ENCODE assay signal across 22 cellular contexts in the genomic region with DNA sequence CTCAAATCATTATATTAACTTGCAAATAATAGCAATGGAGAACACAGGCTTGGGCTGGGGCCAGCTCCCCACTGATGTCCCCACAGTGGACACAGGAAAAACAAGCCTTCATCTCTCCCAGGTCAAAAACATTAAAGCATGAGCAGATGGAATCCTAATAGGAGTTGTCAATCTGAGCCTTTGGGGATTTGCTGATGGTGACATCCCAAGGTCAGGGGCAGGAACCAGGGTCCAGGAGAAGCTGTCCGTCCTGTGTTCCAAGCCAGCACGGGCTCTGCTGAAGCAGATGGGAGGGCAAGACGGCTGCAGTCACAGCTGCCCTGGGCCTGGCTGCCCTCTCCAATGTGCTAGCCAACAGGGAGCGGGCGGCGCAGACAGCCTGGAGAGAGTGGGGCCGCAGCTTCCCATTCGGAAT.
DNase-seq lines count a peak whose midpoint lies in the region; ATAC-seq and TF ChIP-seq lines count a peak whose summit lies in the region.
"Had no signal": no experiment of that assay in that cellular context is flagged by ENCODE, and none has a peak within 500 bp of the region (broad histone marks: within the 10 kb centered on the region; RNA-seq: fewer than 3 reads in every experiment).

No MANE protein-coding gene starts in this region.

- H3K4me3 Mint-ChIP-seq in activated T-helper 17 cell treated with anti-CD3 and anti-CD28 coated beads, Interleukin-2, amount 50 U/mL, for 72 hours: no peak overlapping the region
- H3K4me3 Mint-ChIP-seq: activated CD8-positive, alpha-beta T cell treated with anti-CD3 and anti-CD28 coated beads for 36 hours; activated naive CD4-positive, alpha-beta T cell treated with anti-CD3 and anti-CD28 coated beads, Interleukin-2, amount 50 U/mL, for 24 hours; CD4-positive, alpha-beta memory T cell; T-helper 2 cell treated with Interferon-gamma antibody and Interleukin-4, amounts not matched to agents 5 μg/mL and 100 μg/mL, for 36 hours had no signal

- H3K27me3 ChIP-seq in dorsolateral prefrontal cortex: no peaks in the 10 kb centered on the region
- H3K27me3 ChIP-seq: tibial artery had no signal

- H3K4me3 ChIP-seq in dorsolateral prefrontal cortex: no peak overlapping the region
- H3K4me3 ChIP-seq: lung, tibial artery had no signal

- no peak for TF ChIP-seq CTCF in dorsolateral prefrontal cortex (IDR thresholded peaks at IDR 0.05 in 54 of 56, conservative IDR thresholded peaks at IDR 0.05 in 2 of 56; ENCODE audit: low read depth in 1 of 56, partially characterized antibody in 56 of 56)

- H3K36me3 Mint-ChIP-seq in activated T-helper 17 cell treated with anti-CD3 and anti-CD28 coated beads, Interleukin-2, amount 50 U/mL, for 72 hours (ENCODE audit: low read depth): no peaks in the 10 kb centered on the region

- H3K4me1 Mint-ChIP-seq in activated T-helper 17 cell treated with anti-CD3 and anti-CD28 coated beads, Interleukin-2, amount 50 U/mL, for 72 hours: peaks cover 4% of the 10 kb centered on the region
- H3K4me1 Mint-ChIP-seq: activated naive CD4-positive, alpha-beta T cell treated with anti-CD3 and anti-CD28 coated beads, Interleukin-2, amount 50 U/mL, for 24 hours; CD4-positive, alpha-beta memory T cell had no signal

- ATAC-seq in activated T-helper 17 cell treated with anti-CD3 and anti-CD28 coated beads, Interleukin-2, amount 50 U/mL, for 72 hours (replicated peaks): no peak
- ATAC-seq in GM19455 (IDR thresholded peaks at IDR 0.05; ENCODE audit: unreplicated experiment): no peak
- ATAC-seq: activated CD8-positive, alpha-beta T cell treated with anti-CD3 and anti-CD28 coated beads for 36 hours had no signal

- H3K27ac Mint-ChIP-seq in activated T-helper 17 cell treated with anti-CD3 and anti-CD28 coated beads, Interleukin-2, amount 50 U/mL, for 72 hours: peak overlapping the region; percentile 48
- H3K27ac Mint-ChIP-seq: activated CD8-positive, alpha-beta T cell treated with anti-CD3 and anti-CD28 coated beads for 36 hours; activated naive CD4-positive, alpha-beta T cell treated with anti-CD3 and anti-CD28 coated beads, Interleukin-2, amount 50 U/mL, for 24 hours; CD4-positive, alpha-beta memory T cell; T-helper 2 cell treated with Interferon-gamma antibody and Interleukin-4, amounts not matched to agents 5 μg/mL and 100 μg/mL, for 36 hours had no signal

- peak in 6 of 10 donors; percentile 16 to 60 (median 42) for DNase-seq in dorsolateral prefrontal cortex
- DNase-seq in left kidney (ENCODE audit: low read depth, low spot score): peak; percentile 24
- peak; percentile 17 for DNase-seq in smooth muscle cell of the brain vasculature (ENCODE audit: low read depth, low spot score)
- DNase-seq in NCI-H2196 treated with DMSO at 0.1 percent for 48 hours (lab: John Stamatoyannopoulos, UW; ENCODE audit: unreplicated experiment): no peak
- no peak for DNase-seq in NCI-H2081 (lab: John Stamatoyannopoulos, UW)
- DNase-seq: activated CD4-positive, CD25-positive, alpha-beta regulatory T cell; activated CD8-positive, alpha-beta T cell treated with anti-CD3 and anti-CD28 coated beads for 36 hours; activated T-cell treated with anti-CD3 and anti-CD28 coated beads, Interleukin-2, amount 50 U/mL, for 48 hours; CD4-positive, alpha-beta memory T cell; MV-4-11; NCI-H187; NCI-H446 treated with DMSO at 0.1 percent for 48 hours; occipital lobe; SK-N-SH; stimulated activated naive CD4-positive, alpha-beta T cell had no signal

- H3K9me3 Mint-ChIP-seq in activated T-helper 17 cell treated with anti-CD3 and anti-CD28 coated beads, Interleukin-2, amount 50 U/mL, for 72 hours: peaks cover 2% of the 10 kb centered on the region

- H3K27ac ChIP-seq in dorsolateral prefrontal cortex: peak overlapping the region in 34 of 59 donors; percentile 1 to 76 (median 40)
- H3K27ac ChIP-seq: KMS-11, tibial artery had no signal

- intact Hi-C loops in dorsolateral prefrontal cortex (cut with DNase I): loop anchor here in 1 of 2 donors (10.0 kb wide), 1 partner anchor 145 kb away; no protein-coding TSS in a partner anchor

- H3K27me3 Mint-ChIP-seq in activated T-helper 17 cell treated with anti-CD3 and anti-CD28 coated beads, Interleukin-2, amount 50 U/mL, for 72 hours: peaks cover 11% of the 10 kb centered on the region

Comparison
In these comparisons a context has a peak if more than half of its experiments do, and no peak if none do; other contexts are left out.
1. DNase-seq: peak in dorsolateral prefrontal cortex (6 of 10), left kidney (single experiment) and smooth muscle cell of the brain vasculature (single experiment); none in NCI-H2196 treated with DMSO at 0.1 percent for 48 hours (single experiment) and NCI-H2081 (0 of 2).